ENCODE assay signal across 10 cellular contexts in genomic region chr17:51045616-51046526, GRCh38.
DNase-seq lines count a peak whose midpoint lies in the region; ATAC-seq and TF ChIP-seq lines count a peak whose summit lies in the region.
"Had no signal": no experiment of that assay in that cellular context is flagged by ENCODE, and none has a peak within 500 bp of the region (broad histone marks: within the 10 kb centered on the region; RNA-seq: fewer than 3 reads in every experiment).

No MANE protein-coding gene starts in this region.

- DNase-seq in BJ (ENCODE audit: low read depth) (no peak), NCI-H2227 (lab: John Stamatoyannopoulos, UW; ENCODE audit: unreplicated experiment) (peak; percentile 11), epithelial cell of esophagus (ENCODE audit: low read depth) (peak; percentile 31), ovary (no peak), SIG-M5 (lab: John Stamatoyannopoulos, UW) (no peak)
- no peak for DNase-seq in central memory CD4-positive, alpha-beta T cell
- no peak for DNase-seq in activated effector memory CD4-positive, alpha-beta T cell treated with Interleukin-2 at 50 U/mL for 16 hours
- DNase-seq: activated CD8-positive, alpha-beta memory T cell treated with anti-CD3 and anti-CD28 coated beads, Interleukin-2, amount 50 U/mL, for 48 hours; small intestine had no signal

- H3K27me3 ChIP-seq in BJ (ENCODE audit: control insufficient read depth, insufficient read depth, low read length) (no peaks in the 10 kb centered on the region), ovary (no peaks in the 10 kb centered on the region)

- no peaks in the 10 kb centered on the region for H3K9me3 ChIP-seq in ovary

- peak overlapping the region; percentile 1; the same call in 1 of the 2 replicates for H3K4me3 ChIP-seq in BJ (ENCODE audit: low read depth, low read length)
- no peak overlapping the region for H3K4me3 ChIP-seq in epithelial cell of esophagus (ENCODE audit: low read length)
- peak overlapping the region; percentile 35 for H3K4me3 ChIP-seq in ovary

- TF ChIP-seq CTCF in BJ (IDR thresholded peaks at IDR 0.05; ENCODE audit: insufficient read depth, low read depth, low read length) (no peak), epithelial cell of esophagus (IDR thresholded peaks at IDR 0.05; ENCODE audit: insufficient read depth, low read depth, low read length, missing control alignments) (no peak), ovary (IDR thresholded peaks at IDR 0.05) (no peak)

- WGBS in ovary, 3 donors, result 12 to 25% (median 16%) methylated on average over 5 of the region's 5 CpGs

- POLR2A ChIA-PET in BJ (lab: Charles Lee), result interaction anchor here (0.7 kb wide), 1 partner anchor 11 kb away, joined by 4 read pairs; no protein-coding TSS in a partner anchor

- CTCF ChIA-PET in BJ (lab: Yijun Ruan, JAX), result interaction anchor here (1.0 to 6.0 kb wide), 5 partner anchors 9 to 107 kb away, joined by 3 to 39 read pairs (median 3); partner anchors contain the start of gene NME1

- intact Hi-C loops in ovary (cut with DNase I), result no loop called here

- no peak for TF ChIP-seq EP300 in ovary (IDR thresholded peaks at IDR 0.05)

- peak overlapping the region in 1 of 2 donors; percentile 60 for H3K27ac ChIP-seq in ovary

- no peaks in the 10 kb centered on the region for H3K36me3 ChIP-seq in BJ (ENCODE audit: control insufficient read depth, insufficient read depth, low read length)
- no peaks in the 10 kb centered on the region for H3K36me3 ChIP-seq in ovary

- no peak for ATAC-seq in HG03135 (IDR thresholded peaks at IDR 0.05; ENCODE audit: unreplicated experiment)

- peaks cover 3% of the 10 kb centered on the region for H3K4me1 ChIP-seq in ovary (ENCODE audit: insufficient read depth)

- TF ChIP-seq POLR2A in ovary (IDR thresholded peaks at IDR 0.05), result no peak

Comparison
In these comparisons a context has a peak if more than half of its experiments do, and no peak if none do; other contexts are left out.
1. DNase-seq: peak in NCI-H2227 (single experiment) and epithelial cell of esophagus (single experiment); none in BJ (single experiment), ovary (0 of 5), central memory CD4-positive, alpha-beta T cell (single experiment), activated effector memory CD4-positive, alpha-beta T cell treated with Interleukin-2 at 50 U/mL for 16 hours (single experiment) and SIG-M5 (single experiment).